ENCODE assay signal across 1 cellular context in the genomic region with DNA sequence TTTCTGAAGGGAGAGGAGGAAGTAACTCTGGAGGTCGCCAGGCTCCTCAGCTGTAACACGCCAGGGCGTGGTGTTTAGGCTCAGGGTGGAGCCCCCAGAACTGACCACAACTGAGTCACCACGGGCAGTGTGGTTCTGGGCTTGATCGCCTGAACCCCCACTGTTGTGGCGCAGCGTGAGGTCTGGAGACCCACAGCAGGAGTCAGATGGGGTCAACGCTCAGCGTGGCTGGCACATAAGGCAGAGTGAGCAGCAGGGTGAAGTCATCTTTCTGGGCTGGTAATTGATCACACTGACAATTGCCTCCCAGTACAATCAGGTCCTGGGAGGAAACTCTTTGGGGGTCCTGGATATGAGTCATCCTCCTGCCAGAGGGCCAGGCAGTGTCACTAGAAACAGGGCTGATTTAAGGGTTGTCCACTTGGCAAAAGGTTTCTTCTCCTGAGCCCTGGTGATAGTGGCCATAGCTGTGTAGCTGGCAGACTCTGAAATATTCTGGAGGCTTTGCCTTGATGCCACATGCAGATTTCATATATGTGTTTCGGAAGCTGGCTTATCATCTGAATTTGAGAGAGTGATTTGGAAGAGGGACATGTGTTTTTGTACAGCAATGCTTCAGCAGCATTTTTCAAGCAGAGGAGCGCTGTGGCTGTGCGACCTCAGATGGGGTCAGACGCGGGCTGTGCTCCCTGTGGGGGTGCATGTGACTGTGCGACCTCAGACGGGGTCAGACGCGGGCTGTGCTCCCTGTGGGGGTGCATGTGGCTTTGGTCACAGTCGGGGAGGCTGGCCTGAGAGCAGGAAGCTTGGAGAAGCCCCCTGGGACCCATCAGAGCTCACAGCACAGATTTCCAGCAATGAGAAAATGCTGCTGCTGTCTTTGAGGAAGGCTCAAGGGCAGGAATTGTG.
TF ChIP-seq lines count a peak whose summit lies in the region.

No MANE protein-coding gene starts in this region.

TF ChIP-seq in HEK293, 187 proteins besides CTCF, POLR2A, EP300 and RAD21 (continued from another document):
- TF ChIP-seq SETDB1 (IDR thresholded peaks at IDR 0.05; ENCODE audit: insufficient read length, low read length), result no peak
